ENCODE assay signal across 13 cellular contexts in genomic region chr17:77737442-77738265, GRCh38.
DNase-seq lines count a peak whose midpoint lies in the region; TF ChIP-seq lines count a peak whose summit lies in the region.
"Had no signal": no experiment of that assay in that cellular context is flagged by ENCODE, and none has a peak within 500 bp of the region (broad histone marks: within the 10 kb centered on the region; RNA-seq: fewer than 3 reads in every experiment).

No MANE protein-coding gene starts in this region.

- H3K9me3 Mint-ChIP-seq in MCF 10A (ENCODE audit: unreplicated experiment) (peaks cover 4% of the 10 kb centered on the region), endodermal cell (peaks cover 15% of the 10 kb centered on the region)

- no peak overlapping the region for H2BK120ac ChIP-seq in mesendoderm (ENCODE audit: low read depth, low read length)

- no peak overlapping the region for H3K18ac ChIP-seq in mesendoderm (ENCODE audit: low read length)

- H3K79me1 ChIP-seq in mesendoderm (ENCODE audit: low read length): no peaks in the 10 kb centered on the region

- TF ChIP-seq POLR2A in breast epithelium (IDR thresholded peaks at IDR 0.05): no peak

- H2BK5ac ChIP-seq in mesendoderm (ENCODE audit: low read length): no peak overlapping the region

- intact Hi-C loops in breast epithelium (cut with DNase I; ENCODE audit: low total_unique reads): no loop called here
- intact Hi-C loops in MCF 10A (cut with micrococcal nuclease): no loop called here
- intact Hi-C loops in tibial artery (cut with DNase I; ENCODE audit: low total_unique reads): loop anchor here (5.0 kb wide), 1 partner anchor 220 kb away; the partner anchor contains the start of gene TNRC6C
- intact Hi-C loops in posterior vena cava (cut with DNase I): no loop called here

- CTCF ChIA-PET in MCF 10A (lab: Yijun Ruan, JAX): no interaction called here

- H3K27me3 Mint-ChIP-seq in MCF 10A (ENCODE audit: insufficient read depth, unreplicated experiment): peaks cover 51% of the 10 kb centered on the region
- H3K27me3 Mint-ChIP-seq in endodermal cell (ENCODE audit: insufficient read depth): peaks cover 46% of the 10 kb centered on the region

- H3K4me1 ChIP-seq in breast epithelium (peaks cover 28 to 30% of the 10 kb centered on the region in 2 donors), endodermal cell (ENCODE audit: control insufficient read depth, insufficient read depth, low read length) (no peaks in the 10 kb centered on the region), tibial artery (peaks cover 9 to 61% (median 47%) of the 10 kb centered on the region in 4 donors), mesendoderm (ENCODE audit: control insufficient read depth, low read depth, low read length) (peaks cover 4% of the 10 kb centered on the region)
- H3K4me1 ChIP-seq: SJSA1 had no signal

- H3K36me3 ChIP-seq in breast epithelium: no peaks in the 10 kb centered on the region
- no peaks in the 10 kb centered on the region for H3K36me3 ChIP-seq in endodermal cell (ENCODE audit: control insufficient read depth, insufficient read depth, low read length)
- H3K36me3 ChIP-seq in tibial artery: no peaks in the 10 kb centered on the region
- no peaks in the 10 kb centered on the region for H3K36me3 ChIP-seq in mesendoderm (ENCODE audit: control insufficient read depth, insufficient read depth, low read length)
- H3K36me3 ChIP-seq: lower lobe of right lung, SJSA1 had no signal

- H3K4me1 Mint-ChIP-seq in MCF 10A (ENCODE audit: insufficient read depth, unreplicated experiment) (no peaks in the 10 kb centered on the region), endodermal cell (peaks cover 11% of the 10 kb centered on the region)

- POLR2A ChIA-PET in MCF 10A (lab: Yijun Ruan, JAX): no interaction called here

- H3K36me3 Mint-ChIP-seq in MCF 10A (ENCODE audit: insufficient read depth, unreplicated experiment) (no peaks in the 10 kb centered on the region), endodermal cell (ENCODE audit: low read depth) (no peaks in the 10 kb centered on the region)

- no peak overlapping the region for H4K8ac ChIP-seq in mesendoderm (ENCODE audit: low read depth, low read length)

- H3K4me3 Mint-ChIP-seq in MCF 10A (ENCODE audit: unreplicated experiment) (no peak overlapping the region), endodermal cell (no peak overlapping the region)
- H3K4me3 Mint-ChIP-seq: activated T-helper 1 cell treated with anti-CD3 and anti-CD28 coated beads, Interleukin-12 subunit alpha, Interleukin-12 subunit beta, Interleukin-2, Interleukin-4 antibody, amounts not matched to agents 30 ng/mL and 10 ng/mL and 1 ng/mL, durations not matched to agents 14 hours and 24 hours and 36 hours had no signal

- H3K56ac ChIP-seq in mesendoderm (ENCODE audit: low read length): no peak overlapping the region

- no peak overlapping the region for H2AK5ac ChIP-seq in mesendoderm (ENCODE audit: low read length)

- H3K79me2 ChIP-seq in mesendoderm (ENCODE audit: control insufficient read depth, insufficient read depth, low read length): no peaks in the 10 kb centered on the region

- TF ChIP-seq CTCF in breast epithelium (IDR thresholded peaks at IDR 0.05) (no peak), MCF 10A (IDR thresholded peaks at IDR 0.05; ENCODE audit: unreplicated experiment) (no peak), endodermal cell (conservative IDR thresholded peaks at IDR 0.05) (no peak), tibial artery (IDR thresholded peaks at IDR 0.05) (no peak)

- 91 to 93% methylated on average over 14 to 18 of the region's 21 CpGs for whole genome bisulfite sequencing in endodermal cell (ENCODE audit: insufficient coverage in 1 of 2, insufficient read length in 1 of 2), 2 experiments
- WGBS in mesendoderm (ENCODE audit: extremely low coverage, insufficient coverage, low lambda C conversion rate): no CpG with 5 or more reads among the region's 21 CpGs

- H3K9ac ChIP-seq in endodermal cell (ENCODE audit: extremely low read depth, low read length, poor library complexity, severe bottlenecking) (no peak overlapping the region), mesendoderm (ENCODE audit: low read length) (no peak overlapping the region)

- H4K5ac ChIP-seq in mesendoderm (ENCODE audit: low read length): no peak overlapping the region

- DNase-seq in breast epithelium (ENCODE audit: low spot score in 2 of 2) (peak in 1 of 2 donors; percentile 16), MCF 10A (ENCODE audit: unreplicated experiment) (no peak), NCI-H2227 (lab: John Stamatoyannopoulos, UW; ENCODE audit: unreplicated experiment) (peak; percentile 89), endodermal cell (peak; percentile 29), tibial artery (peak in 1 of 2 donors; percentile 52), kidney glomerular epithelial cell (lab: John Stamatoyannopoulos, UW) (no peak), mesendoderm (no peak), posterior vena cava (ENCODE audit: low spot score) (no peak)
- DNase-seq: body of pancreas, lower lobe of right lung, NCI-H446 had no signal

- H3K27ac Mint-ChIP-seq in MCF 10A (ENCODE audit: low read depth, unreplicated experiment) (no peak overlapping the region), endodermal cell (no peak overlapping the region)
- H3K27ac Mint-ChIP-seq: activated T-helper 1 cell treated with anti-CD3 and anti-CD28 coated beads, Interleukin-12 subunit alpha, Interleukin-12 subunit beta, Interleukin-2, Interleukin-4 antibody, amounts not matched to agents 30 ng/mL and 10 ng/mL and 1 ng/mL, durations not matched to agents 14 hours and 24 hours and 36 hours had no signal

- no peak overlapping the region for H3K4ac ChIP-seq in mesendoderm (ENCODE audit: low read depth, low read length)

- H3K9me3 ChIP-seq in breast epithelium: no peaks in the 10 kb centered on the region
- peaks cover 10% of the 10 kb centered on the region for H3K9me3 ChIP-seq in endodermal cell (ENCODE audit: control insufficient read depth, low read length)
- no peaks in the 10 kb centered on the region for H3K9me3 ChIP-seq in tibial artery

- no peak overlapping the region for H3K4me2 ChIP-seq in mesendoderm (ENCODE audit: low read length)

- no peaks in the 10 kb centered on the region for H3K27me3 ChIP-seq in breast epithelium
- peaks cover 28% of the 10 kb centered on the region for H3K27me3 ChIP-seq in endodermal cell (ENCODE audit: control insufficient read depth, insufficient read depth, low read length, poor library complexity, severe bottlenecking)
- H3K27me3 ChIP-seq in tibial artery: no peaks in the 10 kb centered on the region
- H3K27me3 ChIP-seq in mesendoderm (ENCODE audit: insufficient read depth, low read length, poor library complexity): peaks cover 3% of the 10 kb centered on the region
- H3K27me3 ChIP-seq: SJSA1 had no signal

- H3K23ac ChIP-seq in mesendoderm (ENCODE audit: low read length): no peak overlapping the region

- H3K27ac ChIP-seq in breast epithelium (peak overlapping the region; percentile 46 to 78), endodermal cell (ENCODE audit: low read depth, low read length) (no peak overlapping the region), tibial artery (peak overlapping the region; percentile 80 to 88), mesendoderm (ENCODE audit: low read depth, low read length) (no peak overlapping the region)
- H3K27ac ChIP-seq: lower lobe of right lung, SJSA1 had no signal

- no TSS peak for BruUV-seq in MCF 10A (replicated peaks; lab: Mats Ljungman, UMichigan)

- no peak overlapping the region for H2BK15ac ChIP-seq in mesendoderm (replicated peaks; ENCODE audit: low read depth)

- H3K4me3 ChIP-seq in breast epithelium (no peak overlapping the region), endodermal cell (ENCODE audit: low read length) (no peak overlapping the region), tibial artery (no peak overlapping the region), mesendoderm (ENCODE audit: low read length) (no peak overlapping the region)
- H3K4me3 ChIP-seq: body of pancreas, lower lobe of right lung, SJSA1 had no signal

Comparison
In these comparisons a context has a peak if more than half of its experiments do, and no peak if none do; other contexts are left out.
1. DNase-seq: peak in NCI-H2227 (single experiment) and endodermal cell (single experiment); none in MCF 10A (single experiment), kidney glomerular epithelial cell (single experiment), mesendoderm (single experiment) and posterior vena cava (single experiment).
2. H3K27ac ChIP-seq: peak in breast epithelium (2 of 2) and tibial artery (2 of 2); none in endodermal cell (single experiment) and mesendoderm (single experiment).